23 cellular contexts compared by ENCODE assay signal in the genomic region with DNA sequence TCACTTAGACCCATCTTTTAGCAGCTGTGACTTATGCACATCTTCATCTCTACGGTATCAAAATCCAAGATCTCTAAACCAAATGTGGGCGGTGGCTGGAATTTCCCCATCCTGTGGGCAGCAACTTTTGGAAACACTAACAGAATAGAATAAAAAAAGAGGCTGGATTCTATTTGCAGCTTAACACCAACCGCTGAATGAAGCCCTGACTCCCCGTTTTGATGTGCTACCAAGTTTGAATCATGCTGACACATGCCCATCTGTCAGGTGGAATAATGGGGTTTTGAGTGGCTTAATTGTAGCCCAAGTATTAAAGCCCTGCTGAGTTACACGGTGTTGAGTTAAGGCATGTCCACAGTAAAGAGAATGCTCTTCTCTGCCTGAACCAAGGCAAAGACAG.
DNase-seq lines count a peak whose midpoint lies in the region; ATAC-seq and TF ChIP-seq lines count a peak whose summit lies in the region.
"Had no signal": no experiment of that assay in that cellular context is flagged by ENCODE, and none has a peak within 500 bp of the region (broad histone marks: within the 10 kb centered on the region; RNA-seq: fewer than 3 reads in every experiment).

No MANE protein-coding gene starts in this region.

- BruUV-seq in Calu3 (replicated peaks; lab: Mats Ljungman, UMichigan), result no TSS peak

- no peaks in the 10 kb centered on the region for H3K9me3 ChIP-seq in osteoblast (ENCODE audit: low read depth, low read length)
- H3K9me3 ChIP-seq: pancreas, right lobe of liver, transverse colon had no signal

- H3K4me2 ChIP-seq in osteoblast (ENCODE audit: insufficient read depth, low read length), result peak overlapping the region; percentile 19

- no peaks in the 10 kb centered on the region for H3K9me3 Mint-ChIP-seq in Calu3 (ENCODE audit: low read depth, unreplicated experiment)
- H3K9me3 Mint-ChIP-seq: activated naive CD8-positive, alpha-beta T cell treated with anti-CD3 and anti-CD28 coated beads for 36 hours; natural killer cell; stimulated activated naive CD8-positive, alpha-beta T cell treated with anti-CD3 and anti-CD28 coated beads, Interleukin-15, amount 100 ng/mL, for 72 hours had no signal

- H3K27ac Mint-ChIP-seq in Calu3 (ENCODE audit: unreplicated experiment), result no peak overlapping the region
- H3K27ac Mint-ChIP-seq: activated naive CD8-positive, alpha-beta T cell treated with anti-CD3 and anti-CD28 coated beads for 36 hours; natural killer cell; stimulated activated naive CD8-positive, alpha-beta T cell treated with anti-CD3 and anti-CD28 coated beads, Interleukin-15, amount 100 ng/mL, for 72 hours had no signal

- H2AFZ ChIP-seq in osteoblast (ENCODE audit: low read length), result peak overlapping the region; percentile 64

- CTCF ChIA-PET in Calu3 (lab: Charles Lee), result no interaction called here

- H3K36me3 Mint-ChIP-seq in Calu3 (ENCODE audit: insufficient read depth, unreplicated experiment), result no peaks in the 10 kb centered on the region
- H3K36me3 Mint-ChIP-seq: activated naive CD8-positive, alpha-beta T cell treated with anti-CD3 and anti-CD28 coated beads for 36 hours; natural killer cell had no signal

- peak in 2 of 3 experiments; percentile 14 to 70 for DNase-seq in NCI-H1417 (lab: John Stamatoyannopoulos, UW)
- DNase-seq in NCI-H1417 treated with DMSO at 0.1 percent for 48 hours (lab: John Stamatoyannopoulos, UW), result no peak
- DNase-seq in NCI-H446 (lab: John Stamatoyannopoulos, UW), result peak; percentile 58 to 79
- DNase-seq in cerebellum (ENCODE audit: low spot score), result peak; percentile 26
- DNase-seq in osteoblast (ENCODE audit: insufficient read length, low spot score, missing footprints), result no peak
- no peak for DNase-seq in midbrain (lab: John Stamatoyannopoulos, UW)
- no peak for DNase-seq in Calu3
- DNase-seq: activated CD4-positive, alpha-beta T cell treated with anti-CD3 and anti-CD28 coated beads, Interleukin-2, amount 50 U/mL, for 48 hours; activated CD4-positive, CD25-positive, alpha-beta regulatory T cell; activated naive CD8-positive, alpha-beta T cell treated with anti-CD3 and anti-CD28 coated beads for 36 hours; DMS79; effector memory CD4-positive, alpha-beta T cell; mesenchymal stem cell; natural killer cell; NCI-H146; pancreas; right lobe of liver; stimulated activated naive CD8-positive, alpha-beta T cell treated with anti-CD3 and anti-CD28 coated beads, Interleukin-15, amount 100 ng/mL, for 72 hours; T1000; transverse colon had no signal

- peaks cover 3% of the 10 kb centered on the region for H3K27me3 ChIP-seq in osteoblast (ENCODE audit: insufficient read depth, low read length)
- H3K27me3 ChIP-seq: pancreas, right lobe of liver, transverse colon had no signal

- peaks cover 7% of the 10 kb centered on the region for H3K4me1 ChIP-seq in osteoblast (ENCODE audit: insufficient read depth, low read length)
- H3K4me1 ChIP-seq: pancreas, right lobe of liver, transverse colon had no signal

- H3K27ac ChIP-seq in osteoblast (ENCODE audit: low read depth, low read length), result no peak overlapping the region
- H3K27ac ChIP-seq: 22Rv1, HL-60, pancreas, right lobe of liver, transverse colon had no signal

- no peak overlapping the region for H3K4me3 Mint-ChIP-seq in Calu3 (ENCODE audit: low read depth, unreplicated experiment)
- H3K4me3 Mint-ChIP-seq: activated naive CD8-positive, alpha-beta T cell treated with anti-CD3 and anti-CD28 coated beads for 36 hours; natural killer cell; stimulated activated naive CD8-positive, alpha-beta T cell treated with anti-CD3 and anti-CD28 coated beads, Interleukin-15, amount 100 ng/mL, for 72 hours had no signal

- intact Hi-C loops in Calu3 (cut with micrococcal nuclease; ENCODE audit: unreplicated experiment), result no loop called here

- no peak for ATAC-seq in GM21529 (IDR thresholded peaks at IDR 0.05; ENCODE audit: unreplicated experiment)
- ATAC-seq: natural killer cell; pancreas; right lobe of liver; stimulated activated naive CD8-positive, alpha-beta T cell treated with anti-CD3 and anti-CD28 coated beads, Interleukin-15, amount 100 ng/mL, for 72 hours had no signal

- H4K20me1 ChIP-seq in osteoblast (ENCODE audit: insufficient read depth, low read length), result no peaks in the 10 kb centered on the region

- TF ChIP-seq CTCF in osteoblast (IDR thresholded peaks at IDR 0.05; ENCODE audit: extremely low read depth, low read depth, low read length) (no peak), Calu3 (IDR thresholded peaks at IDR 0.05; ENCODE audit: unreplicated experiment) (no peak)

- H3K4me3 ChIP-seq in osteoblast (ENCODE audit: insufficient read depth, low read length), result no peak overlapping the region
- H3K4me3 ChIP-seq: pancreas, right lobe of liver, transverse colon had no signal

- H3K4me1 Mint-ChIP-seq in Calu3 (ENCODE audit: low read depth, unreplicated experiment), result no peaks in the 10 kb centered on the region
- H3K4me1 Mint-ChIP-seq: activated naive CD8-positive, alpha-beta T cell treated with anti-CD3 and anti-CD28 coated beads for 36 hours; natural killer cell; stimulated activated naive CD8-positive, alpha-beta T cell treated with anti-CD3 and anti-CD28 coated beads, Interleukin-15, amount 100 ng/mL, for 72 hours had no signal

- H3K79me2 ChIP-seq in osteoblast (ENCODE audit: insufficient read depth, low read length), result no peaks in the 10 kb centered on the region

- no peaks in the 10 kb centered on the region for H3K27me3 Mint-ChIP-seq in Calu3 (ENCODE audit: unreplicated experiment)

- H3K36me3 ChIP-seq in osteoblast (ENCODE audit: insufficient read depth, low read length), result no peaks in the 10 kb centered on the region
- H3K36me3 ChIP-seq: pancreas, right lobe of liver, transverse colon had no signal

Comparison
In these comparisons a context has a peak if more than half of its experiments do, and no peak if none do; other contexts are left out.
1. DNase-seq: peak in NCI-H1417 (2 of 3), NCI-H446 (2 of 2) and cerebellum (single experiment); none in NCI-H1417 treated with DMSO at 0.1 percent for 48 hours (single experiment), osteoblast (single experiment), midbrain (single experiment) and Calu3 (single experiment).